ENCODE assay signal across 27 cellular contexts in the genomic region with DNA sequence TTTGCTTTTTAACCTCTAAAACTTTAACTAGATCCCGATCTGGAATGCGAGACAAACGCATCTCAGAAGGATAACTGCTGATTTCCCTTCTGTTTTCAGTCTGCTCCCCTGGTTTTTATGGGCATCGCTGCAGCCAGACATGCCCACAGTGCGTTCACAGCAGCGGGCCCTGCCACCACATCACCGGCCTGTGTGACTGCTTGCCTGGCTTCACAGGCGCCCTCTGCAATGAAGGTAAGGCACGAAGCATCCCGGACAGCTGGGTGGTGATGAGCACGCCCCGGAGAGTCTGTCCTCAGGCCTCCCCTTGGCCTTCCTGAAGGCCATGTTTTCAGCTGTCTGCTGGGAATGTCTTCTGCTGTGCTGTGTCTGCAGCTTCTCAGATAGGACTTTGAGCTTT.
"Had no signal": no experiment of that assay in that cellular context is flagged by ENCODE, and none has a peak within 500 bp of the region (broad histone marks: within the 10 kb centered on the region; RNA-seq: fewer than 3 reads in every experiment).

No MANE protein-coding gene starts in this region.

- H3K36me3 Mint-ChIP-seq: mesothelial cell of epicardium; naive B cell; natural killer cell treated with Interleukin-12 subunit alpha and Interleukin-12 subunit beta and Interleukin-15 and Interleukin-18, amount 100 ng/mL, for 72 hours; stimulated activated naive B cell treated with anti-CD40 and anti-IgM and Interleukin-4, amounts not matched to agents 10 μg/mL and 1 μg/mL and 100 μg/mL, for 72 hours; type B pancreatic cell had no signal

- H3K4me1 ChIP-seq: colonic mucosa, esophagus muscularis mucosa, foreskin keratinocyte, gastroesophageal sphincter, heart left ventricle, left lung, suprapubic skin, tibial artery had no signal

- ATAC-seq: foreskin keratinocyte; gastroesophageal sphincter; heart left ventricle; left cardiac atrium; left lung; mucosa of descending colon; natural killer cell treated with Interleukin-12 subunit alpha and Interleukin-12 subunit beta and Interleukin-15 and Interleukin-18, amount 100 ng/mL, for 72 hours; sciatic nerve; stimulated activated naive B cell treated with anti-CD40 and anti-IgM and Interleukin-4, amounts not matched to agents 10 μg/mL and 1 μg/mL and 100 μg/mL, for 72 hours had no signal

- H3K27me3 Mint-ChIP-seq: dendritic cell treated with granulocyte-macrophage colony-stimulating factor and Interleukin-4, amounts not matched to agents 40 ng/mL and 50 ng/mL, for 4 days; stimulated activated naive B cell treated with anti-CD40 and anti-IgM and Interleukin-4, amounts not matched to agents 10 μg/mL and 1 μg/mL and 100 μg/mL, for 72 hours; stimulated activated naive CD8-positive, alpha-beta T cell treated with anti-CD3 and anti-CD28 coated beads, Interleukin-15, Interleukin-2, amounts not matched to agents 100 ng/mL and 50 ng/mL, for 24 hours; type B pancreatic cell had no signal

- DNase-seq: central memory CD4-positive, alpha-beta T cell; colonic mucosa; effector memory CD4-positive, alpha-beta T cell; foreskin keratinocyte; heart left ventricle; kidney; left cardiac atrium; left lung; mesenchymal stem cell; mucosa of descending colon; naive B cell; occipital lobe; ovary; retina; stimulated activated CD4-positive, alpha-beta T cell treated with anti-CD3 and anti-CD28 coated beads, Interleukin-2, amount 100 ng/mL, for 48 hours; stimulated activated naive B cell treated with anti-CD40 and anti-IgM and Interleukin-4, amounts not matched to agents 10 μg/mL and 1 μg/mL and 100 μg/mL, for 72 hours; tibial artery had no signal

- H3K9me3 Mint-ChIP-seq: dendritic cell treated with granulocyte-macrophage colony-stimulating factor and Interleukin-4, amounts not matched to agents 40 ng/mL and 50 ng/mL, for 4 days; mesothelial cell of epicardium; naive B cell; natural killer cell treated with Interleukin-12 subunit alpha and Interleukin-12 subunit beta and Interleukin-15 and Interleukin-18, amount 100 ng/mL, for 72 hours; stimulated activated naive B cell treated with anti-CD40 and anti-IgM and Interleukin-4, amounts not matched to agents 10 μg/mL and 1 μg/mL and 100 μg/mL, for 72 hours; stimulated activated naive CD8-positive, alpha-beta T cell treated with anti-CD3 and anti-CD28 coated beads, Interleukin-15, Interleukin-2, amounts not matched to agents 100 ng/mL and 50 ng/mL, for 24 hours; type B pancreatic cell had no signal

- H3K4me1 Mint-ChIP-seq: naive B cell; stimulated activated naive B cell treated with anti-CD40 and anti-IgM and Interleukin-4, amounts not matched to agents 10 μg/mL and 1 μg/mL and 100 μg/mL, for 72 hours had no signal

- H2AFZ ChIP-seq: hepatocyte had no signal

- H3K9me3 ChIP-seq: colonic mucosa, esophagus muscularis mucosa, gastroesophageal sphincter, heart left ventricle, left lung, mucosa of descending colon, ovary, suprapubic skin, tibial artery had no signal

- H3K27ac ChIP-seq: colonic mucosa, esophagus muscularis mucosa, foreskin keratinocyte, gastroesophageal sphincter, heart left ventricle, hepatocyte, left lung, ovary, suprapubic skin, tibial artery had no signal

- H3K27me3 ChIP-seq: colonic mucosa, esophagus muscularis mucosa, foreskin keratinocyte, heart left ventricle, hepatocyte, left lung, ovary, suprapubic skin, tibial artery had no signal

- H3K4me2 ChIP-seq: hepatocyte had no signal

- H3K4me3 Mint-ChIP-seq: dendritic cell treated with granulocyte-macrophage colony-stimulating factor and Interleukin-4, amounts not matched to agents 40 ng/mL and 50 ng/mL, for 4 days; mesothelial cell of epicardium; naive B cell; natural killer cell treated with Interleukin-12 subunit alpha and Interleukin-12 subunit beta and Interleukin-15 and Interleukin-18, amount 100 ng/mL, for 72 hours; stimulated activated naive B cell treated with anti-CD40 and anti-IgM and Interleukin-4, amounts not matched to agents 10 μg/mL and 1 μg/mL and 100 μg/mL, for 72 hours; stimulated activated naive CD8-positive, alpha-beta T cell treated with anti-CD3 and anti-CD28 coated beads, Interleukin-15, Interleukin-2, amounts not matched to agents 100 ng/mL and 50 ng/mL, for 24 hours; type B pancreatic cell had no signal

- H3K36me3 ChIP-seq: colonic mucosa, esophagus muscularis mucosa, gastroesophageal sphincter, heart left ventricle, left lung, ovary, suprapubic skin, tibial artery had no signal

- H3K79me2 ChIP-seq: hepatocyte had no signal

- H3K27ac Mint-ChIP-seq: dendritic cell treated with granulocyte-macrophage colony-stimulating factor and Interleukin-4, amounts not matched to agents 40 ng/mL and 50 ng/mL, for 4 days; mesothelial cell of epicardium; naive B cell; natural killer cell treated with Interleukin-12 subunit alpha and Interleukin-12 subunit beta and Interleukin-15 and Interleukin-18, amount 100 ng/mL, for 72 hours; stimulated activated naive B cell treated with anti-CD40 and anti-IgM and Interleukin-4, amounts not matched to agents 10 μg/mL and 1 μg/mL and 100 μg/mL, for 72 hours; stimulated activated naive CD8-positive, alpha-beta T cell treated with anti-CD3 and anti-CD28 coated beads, Interleukin-15, Interleukin-2, amounts not matched to agents 100 ng/mL and 50 ng/mL, for 24 hours; type B pancreatic cell had no signal

- H3K4me3 ChIP-seq: colonic mucosa, esophagus muscularis mucosa, gastroesophageal sphincter, heart left ventricle, hepatocyte, left lung, mucosa of descending colon, ovary, suprapubic skin, tibial artery had no signal
